Comparison of ENCODE assay signal across 9 cellular contexts in genomic region chr13:98144501-98145350, GRCh38. TPM values are rescaled to one million over a fixed set of nuclear protein-coding genes. Genes with fewer than 3 reads are reported as not detected.
DNase-seq lines count a peak whose midpoint lies in the region; ATAC-seq and TF ChIP-seq lines count a peak whose summit lies in the region.
"Had no signal": no experiment of that assay in that cellular context is flagged by ENCODE, and none has a peak within 500 bp of the region (broad histone marks: within the 10 kb centered on the region; RNA-seq: fewer than 3 reads in every experiment).

No MANE protein-coding gene starts in this region.

- H3K36me3 ChIP-seq in SK-N-SH (replicated peaks in 1 of 2; ENCODE audit: control insufficient read depth in 1 of 2, insufficient read depth in 2 of 2, low read length in 1 of 2) (peaks cover 0 to 5% of the 10 kb centered on the region in 2 experiments), psoas muscle (ENCODE audit: insufficient read depth in 1 of 2, low read depth in 1 of 2) (no peaks in the 10 kb centered on the region)

- peak overlapping the region; percentile 39 for H3K27ac ChIP-seq in AG04450 (ENCODE audit: low read depth, low read length)
- peak overlapping the region; percentile 53 to 60 for H3K27ac ChIP-seq in SK-N-SH (ENCODE audit: low read depth in 2 of 2, low read length in 1 of 2)
- H3K27ac ChIP-seq in psoas muscle, result no peak overlapping the region
- H3K27ac ChIP-seq: HL-60 had no signal

- H3K27me3 ChIP-seq in AG04450 (ENCODE audit: control insufficient read depth, insufficient read depth, low read length) (no peaks in the 10 kb centered on the region), SK-N-SH (ENCODE audit: insufficient read depth) (no peaks in the 10 kb centered on the region), psoas muscle (ENCODE audit: insufficient read depth in 3 of 3, low read length in 2 of 3) (peaks cover 0 to 16% (median 0%) of the 10 kb centered on the region in 3 donors)

- intact Hi-C loops in psoas muscle (cut with DNase I), result loop anchor here in 1 of 2 donors (10.0 kb wide), 2 partner anchors 250 to 530 kb away; no protein-coding TSS in a partner anchor

- DNase-seq in AG04450 (ENCODE audit: low read depth, low spot score) (peak; percentile 43), GM12865 (ENCODE audit: low read depth) (peak; percentile 44), SK-N-SH (peak; percentile 34), globus pallidus (ENCODE audit: low spot score) (peak; percentile 34), psoas muscle (no peak)

- H2AFZ ChIP-seq in SK-N-SH (ENCODE audit: low read depth), result peak overlapping the region; percentile 78; the same call in 1 of the 2 replicates

- H3K79me2 ChIP-seq in SK-N-SH (ENCODE audit: insufficient read depth), result peaks cover 58% of the 10 kb centered on the region

- H3K4me1 ChIP-seq in SK-N-SH (ENCODE audit: control insufficient read depth in 1 of 2, insufficient read depth in 2 of 2, low read depth in 1 of 2, low read length in 1 of 2) (peaks cover 25 to 29% of the 10 kb centered on the region in 2 experiments), psoas muscle (peaks cover 9% of the 10 kb centered on the region)

- no peak for ATAC-seq in psoas muscle
- no peak for ATAC-seq in HG03280 (IDR thresholded peaks at IDR 0.05; ENCODE audit: unreplicated experiment)
- no peak for ATAC-seq in HG03108 (IDR thresholded peaks at IDR 0.05; ENCODE audit: unreplicated experiment)
- no peak for ATAC-seq in HG02610 (IDR thresholded peaks at IDR 0.05; ENCODE audit: unreplicated experiment)

- H3K4me3 ChIP-seq in AG04450 (ENCODE audit: low read depth, low read length) (peak overlapping the region; percentile 75), GM12865 (ENCODE audit: low read depth, low read length) (peak overlapping the region; percentile 48), SK-N-SH (ENCODE audit: low read depth in 2 of 2, low read length in 1 of 2) (peak overlapping the region; percentile 79 to 81), psoas muscle (peak overlapping the region; percentile 75)

- CTCF ChIA-PET in AG04450 (lab: Charles Lee) (no interaction called here), SK-N-SH (lab: Yijun Ruan, JAX) (interaction anchor here (0.6 to 1.6 kb wide), 5 partner anchors 25 to 509 kb away, joined by 3 to 5 read pairs (median 4); no protein-coding TSS in a partner anchor)

- H3K9me3 ChIP-seq in AG04450 (ENCODE audit: control insufficient read depth, insufficient read depth, low read length) (peaks cover 4% of the 10 kb centered on the region; the same call in 1 of the 2 replicates), SK-N-SH (no peaks in the 10 kb centered on the region), psoas muscle (no peaks in the 10 kb centered on the region)

- peak overlapping the region; percentile 86 for H3K4me2 ChIP-seq in SK-N-SH

- POLR2A ChIA-PET in AG04450 (lab: Yijun Ruan, JAX) (interaction anchor here (0.7 to 1.2 kb wide), 2 partner anchors 29 to 178 kb away, joined by 3 read pairs; no protein-coding TSS in a partner anchor), SK-N-SH (lab: Yijun Ruan, JAX) (no interaction called here)

- WGBS in SK-N-SH (ENCODE audit: low lambda C conversion rate), result 43% methylated on average over 16 of the region's 17 CpGs
- 45 to 54% (median 49%) methylated on average over 17 of the region's 17 CpGs for WGBS in psoas muscle, 3 donors

- peaks cover 32% of the 10 kb centered on the region for H4K20me1 ChIP-seq in SK-N-SH (ENCODE audit: insufficient read depth)

- no peaks in the 10 kb centered on the region for H3F3A ChIP-seq in SK-N-SH (replicated peaks; ENCODE audit: insufficient read depth)

- H3K9ac ChIP-seq in SK-N-SH, result peak overlapping the region; percentile 80

- TF ChIP-seq EP300 in SK-N-SH (IDR thresholded peaks at IDR 0.05; ENCODE audit: borderline replicate concordance in 1 of 2, low read depth in 1 of 2, low read length in 1 of 2), result no peak

- TF ChIP-seq CTCF in AG04450 (IDR thresholded peaks at IDR 0.05; ENCODE audit: low read depth, low read length) (peak; percentile 43), GM12865 (IDR thresholded peaks at IDR 0.05; ENCODE audit: insufficient read depth, low read depth, low read length, missing control alignments) (no peak), SK-N-SH (IDR thresholded peaks at IDR 0.05) (peak; percentile 31), psoas muscle (IDR thresholded peaks at IDR 0.05) (no peak)

- H3K9me2 ChIP-seq in SK-N-SH, result no peaks in the 10 kb centered on the region

- TF ChIP-seq RAD21 in SK-N-SH (IDR thresholded peaks at IDR 0.05; ENCODE audit: low read length), result no peak

TF ChIP-seq in SK-N-SH, 30 proteins besides CTCF, POLR2A, EP300 and RAD21:
- TF ChIP-seq SIN3A (IDR thresholded peaks at IDR 0.05; ENCODE audit: borderline replicate concordance, low read depth, low read length) (0 out of 2 replicates have a peak, but pooled peaks have one; percentile 21), MAX (IDR thresholded peaks at IDR 0.05; ENCODE audit: low read depth) (peak; percentile 42; the same call in 1 of the 2 replicates), MXI1 (IDR thresholded peaks at IDR 0.05; ENCODE audit: low read depth, low read length) (peak; percentile 80), SMC3 (IDR thresholded peaks at IDR 0.05; ENCODE audit: low read depth, low read length) (peak; percentile 3; the same call in 1 of the 2 replicates), PBX3 (IDR thresholded peaks at IDR 0.05) (no peak), ZBTB33 (IDR thresholded peaks at IDR 0.05; ENCODE audit: borderline replicate concordance, low read depth) (no peak), FOXM1 (IDR thresholded peaks at IDR 0.05; ENCODE audit: low read depth) (no peak)

RNA-seq across cellular contexts. Expression of gene FARP1, which starts 1.8 kb away (rescaled TPM):
- 76.4 and 83.0 TPM in 2 replicates for polyA plus RNA-seq in AG04450 (2011; rRNA removed)
- 117 and 153 TPM in 2 replicates for polyA minus RNA-seq in AG04450 (2011; rRNA and poly(A)+ RNA removed)
- polyA plus RNA-seq in SK-N-SH (2012; rRNA removed), result 10.6 and 12.0 TPM in 2 replicates
- polyA plus RNA-seq in SK-N-SH (2012; cell fraction: cytosol; rRNA removed), result 12.2 and 17.4 TPM in 2 replicates
- polyA plus RNA-seq in SK-N-SH (2012; cell fraction: nucleus; rRNA removed), result 34.9 and 43.7 TPM in 2 replicates
- 10 to 100 TPM in 3 of 4 donors, 1 to 10 TPM in 1; 9.2 to 19.4 (median 13.0) TPM for total RNA-seq in psoas muscle
- 1 to 10 TPM; 5.7 to 7.5 (median 6.0) TPM for polyA plus RNA-seq in psoas muscle

RNA-seq across cellular contexts. Expression of gene RNF113B, which starts 32.3 kb away (rescaled TPM):
- polyA plus RNA-seq in AG04450 (2011; rRNA removed) (not detected in 2 replicates), SK-N-SH (2012; rRNA removed) (not detected in 2 replicates), psoas muscle (not detected)
- polyA minus RNA-seq in AG04450 (2011; rRNA and poly(A)+ RNA removed), result not detected in 2 replicates
- polyA plus RNA-seq in SK-N-SH (2012; cell fraction: cytosol; rRNA removed), result not detected in 2 replicates
- polyA plus RNA-seq in SK-N-SH (2012; cell fraction: nucleus; rRNA removed), result not detected in 2 replicates
- not detected for total RNA-seq in psoas muscle

Comparison
In these comparisons a context has a peak if more than half of its experiments do, and no peak if none do; other contexts are left out.
1. DNase-seq: peak in AG04450 (single experiment), GM12865 (single experiment), SK-N-SH (single experiment) and globus pallidus (single experiment); none in psoas muscle (0 of 2).
2. CTCF ChIP-seq: peak in AG04450 (single experiment) and SK-N-SH (single experiment); none in GM12865 (single experiment) and psoas muscle (single experiment).
3. Peak in every context shown above with its lines, with median percentiles within 50 percentile points of each other: H3K4me3 ChIP-seq.